Comparison of ENCODE assay signal across 28 cellular contexts in genomic region chr1:50564417-50564816, GRCh38.
"Had no signal": no experiment of that assay in that cellular context is flagged by ENCODE, and none has a peak within 500 bp of the region (broad histone marks: within the 10 kb centered on the region; RNA-seq: fewer than 3 reads in every experiment).

No MANE protein-coding gene starts in this region.

- H3K4me3 ChIP-seq: neural progenitor cell, ovary, psoas muscle, skin epidermis, smooth muscle cell, spleen, suprapubic skin, testis, tibial artery, transverse colon, upper lobe of right lung, uterus had no signal

- ATAC-seq: natural killer cell; psoas muscle; right cardiac atrium; sciatic nerve; stimulated activated memory B cell treated with anti-CD40 and anti-IgM and Interleukin-4, amounts not matched to agents 10 μg/mL and 1 μg/mL and 100 μg/mL, for 72 hours; stimulated activated naive CD8-positive, alpha-beta T cell treated with anti-CD3 and anti-CD28 coated beads, Interleukin-15, amount 100 ng/mL, for 72 hours; stimulated activated naive CD8-positive, alpha-beta T cell treated with anti-CD3 and anti-CD28 coated beads, Interleukin-15, Interleukin-2, amounts not matched to agents 100 U/mL and 50 U/mL, for 24 hours; upper lobe of right lung had no signal

- H3K27me3 ChIP-seq: neural progenitor cell, ovary, spleen, suprapubic skin, testis, tibial artery, transverse colon, upper lobe of right lung, uterus had no signal

- DNase-seq: natural killer cell; occipital lobe; ovary; posterior cingulate gyrus; psoas muscle; right cardiac atrium; spleen; stimulated activated CD4-positive, alpha-beta T cell treated with anti-CD3 and anti-CD28 coated beads, Interleukin-12 subunit alpha, Interleukin-12 subunit beta, amount 100 ng/mL, for 4 hours; stimulated activated CD4-positive, alpha-beta T cell treated with anti-CD3 and anti-CD28 coated beads, Interleukin-1b, Interleukin-23, amount 100 ng/mL, for 48 hours; stimulated activated CD4-positive, alpha-beta T cell treated with anti-CD3 and anti-CD28 coated beads, Interleukin-4, amount 100 ng/mL, for 1 hour; stimulated activated CD4-positive, alpha-beta T cell treated with anti-CD3 and anti-CD28 coated beads, Interleukin-4, amount 100 ng/mL, for 4 hours; stimulated activated CD8-positive, alpha-beta memory T cell treated with anti-CD3 and anti-CD28 coated beads, Interleukin-4, amount 100 ng/mL, for 48 hours; stimulated activated naive CD4-positive, alpha-beta T cell; stimulated activated naive CD8-positive, alpha-beta T cell treated with anti-CD3 and anti-CD28 coated beads, Interleukin-15, amount 100 ng/mL, for 72 hours; stimulated activated naive CD8-positive, alpha-beta T cell treated with anti-CD3 and anti-CD28 coated beads, Interleukin-15, Interleukin-2, amounts not matched to agents 100 U/mL and 50 U/mL, for 24 hours; substantia nigra; testis; tibial artery; transverse colon; upper lobe of right lung; uterus had no signal

- H3K9me3 ChIP-seq: ovary, psoas muscle, spleen, suprapubic skin, testis, tibial artery, transverse colon, upper lobe of right lung, uterus had no signal

- H3K9ac ChIP-seq: neural progenitor cell, parathyroid adenoma had no signal

- H3K4me2 ChIP-seq: smooth muscle cell had no signal

- H2AFZ ChIP-seq: neural progenitor cell, parathyroid adenoma had no signal

- H3K27ac ChIP-seq: ovary, parathyroid adenoma, psoas muscle, skin epidermis, spleen, suprapubic skin, testis, tibial artery, transverse colon, upper lobe of right lung, uterus had no signal

- H3K36me3 ChIP-seq: ovary, uterus had no signal

- H3K4me1 ChIP-seq: parathyroid adenoma, psoas muscle, spleen, suprapubic skin, testis, tibial artery, transverse colon, upper lobe of right lung, uterus had no signal

- H3K79me2 ChIP-seq: parathyroid adenoma had no signal
